In the genomic region with DNA sequence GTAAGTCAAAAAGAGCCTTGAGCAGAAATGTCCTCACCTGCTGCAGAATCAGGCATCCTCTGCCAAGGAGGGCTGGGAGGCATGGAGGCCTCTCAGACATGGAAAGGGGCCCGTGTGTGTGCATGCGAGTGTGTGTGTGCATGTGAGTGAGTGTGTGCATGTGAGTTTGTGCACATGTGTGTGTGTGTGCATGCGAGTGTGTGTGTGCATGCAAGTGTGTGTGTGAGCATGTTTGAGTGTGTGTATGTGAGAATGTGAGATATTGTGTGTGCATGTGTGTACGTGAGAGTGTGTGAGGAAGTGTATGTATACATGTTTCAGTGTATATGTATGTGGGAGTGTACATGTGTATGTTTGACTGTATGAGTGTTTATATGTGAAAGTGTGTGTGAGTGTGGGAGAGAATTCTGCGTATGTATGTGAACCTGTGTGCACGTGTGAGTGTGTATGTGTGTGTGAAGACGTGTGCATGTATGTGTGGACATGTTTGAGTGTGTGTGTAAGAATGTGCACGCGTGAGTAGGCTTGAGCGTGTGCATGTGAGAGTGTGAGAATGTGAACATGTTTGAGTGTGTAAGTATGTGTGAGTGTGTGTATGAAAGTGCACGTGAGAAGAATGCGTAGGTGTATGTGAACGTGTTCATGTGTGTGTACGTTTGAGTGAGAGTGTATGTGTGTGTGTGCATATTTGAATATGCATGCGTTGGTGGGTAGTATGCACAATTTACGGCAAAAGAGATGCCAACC, we compare ENCODE assay signal across 18 cellular contexts.
A peak's percentile ranks its signal among the peaks of the same experiment; 100 is the strongest.
DNase-seq lines count a peak whose midpoint lies in the region; ATAC-seq, FAIRE-seq and TF ChIP-seq lines count a peak whose summit lies in the region.
"Had no signal": no experiment of that assay in that cellular context is flagged by ENCODE, and none has a peak within 500 bp of the region (broad histone marks: within the 10 kb centered on the region; RNA-seq: fewer than 3 reads in every experiment).

No MANE protein-coding gene starts in this region.

- TF ChIP-seq CTCF in IMR-90 (conservative IDR thresholded peaks at IDR 0.05; ENCODE audit: low read depth, low read length), result no peak
- TF ChIP-seq CTCF in GM12878 (IDR thresholded peaks at IDR 0.05 in 2 of 3, conservative IDR thresholded peaks at IDR 0.05 in 1 of 3; ENCODE audit: control insufficient read depth in 2 of 3, extremely low read depth in 1 of 3, insufficient read depth in 1 of 3, low read depth in 3 of 3, low read length in 3 of 3), result no peak
- no peak for TF ChIP-seq CTCF in smooth muscle cell (IDR thresholded peaks at IDR 0.05; ENCODE audit: borderline replicate concordance, insufficient read depth, poor library complexity, severe bottlenecking)
- TF ChIP-seq CTCF in foreskin fibroblast (IDR thresholded peaks at IDR 0.05; ENCODE audit: low read depth, low read length), result no peak

- peak overlapping the region; percentile 88 for H4K91ac ChIP-seq in IMR-90 (ENCODE audit: insufficient read depth, low read depth, low read length)

- dilution Hi-C loops in IMR-90 (cut with HindIII; ENCODE audit: low sequenced_read_pairs, unreplicated experiment), result no loop called here

- in situ Hi-C loops in IMR-90 (cut with MboI; ENCODE audit: low sequenced_read_pairs), result no loop called here
- in situ Hi-C loops in GM12878 (cut with MboI), result no loop called here

- peak overlapping the region; percentile 97 for H2AK5ac ChIP-seq in IMR-90 (ENCODE audit: low read depth, low read length)

- no TSS peak for BruUV-seq in IMR-90 (replicated peaks; lab: Mats Ljungman, UMichigan)
- BruUV-seq in GM12878 (replicated peaks; lab: Mats Ljungman, UMichigan), result no TSS peak

- POLR2A ChIA-PET in IMR-90 (lab: Charles Lee; ENCODE audit: unreplicated experiment) (no interaction called here), GM12878 (lab: Charles Lee) (no interaction called here)

- H3K9me3 ChIP-seq in IMR-90 (ENCODE audit: control insufficient read depth, insufficient read depth, low read length) (no peaks in the 10 kb centered on the region), GM12878 (replicated peaks; ENCODE audit: control insufficient read depth, insufficient read depth, low read length) (no peaks in the 10 kb centered on the region; the same call in 2 of the 3 replicates), smooth muscle cell (replicated peaks; ENCODE audit: low read depth) (no peaks in the 10 kb centered on the region)
- H3K9me3 ChIP-seq: HAP-1 had no signal

- peak overlapping the region; percentile 72 for H2BK5ac ChIP-seq in IMR-90 (ENCODE audit: low read depth, low read length, poor library complexity, severe bottlenecking)

- H3K9ac ChIP-seq in IMR-90 (ENCODE audit: low read depth, low read length) (no peak overlapping the region), GM12878 (ENCODE audit: control insufficient read depth, insufficient read depth, low read length) (no peak overlapping the region), smooth muscle cell (ENCODE audit: low read depth) (peak overlapping the region; percentile 68)
- H3K9ac ChIP-seq: BLaER1 treated with 17β-estradiol and CSF1 and Interleukin-3, amounts not matched to agents 10 nM and 100 nM had no signal

- no peaks in the 10 kb centered on the region for H3K79me1 ChIP-seq in IMR-90 (ENCODE audit: low read depth in 1 of 2, low read length in 2 of 2)

- DNase-seq in Right ventricle myocardium inferior (ENCODE audit: missing footprints) (no peak), cardiac septum (ENCODE audit: low spot score) (no peak), IMR-90 (no peak), GM12878 (ENCODE audit: low read depth, low spot score) (no peak), smooth muscle cell (lab: John Stamatoyannopoulos, UW; ENCODE audit: unreplicated experiment) (no peak), foreskin fibroblast (no peak)
- no peak for DNase-seq in activated T-cell treated with anti-CD3 and anti-CD28 coated beads, Interleukin-2, amount 50 U/mL, for 4 hours
- DNase-seq: 8988T; AML-193; CD4-positive, CD25-positive, alpha-beta regulatory T cell; DMS53; GF-D8; GOT3; KBM-7 had no signal

- no peak overlapping the region for H3K56ac ChIP-seq in IMR-90 (ENCODE audit: extremely low read depth, insufficient read depth, low read length)

- H3K4me3 ChIP-seq in IMR-90 (ENCODE audit: insufficient read depth, low read depth, low read length), result no peak overlapping the region
- H3K4me3 ChIP-seq in GM12878, result no peak overlapping the region
- no peak overlapping the region for H3K4me3 ChIP-seq in smooth muscle cell
- H3K4me3 ChIP-seq in foreskin fibroblast (ENCODE audit: low read depth in 1 of 2, low read length in 2 of 2), result no peak overlapping the region
- H3K4me3 ChIP-seq: BLaER1 treated with 17β-estradiol and CSF1 and Interleukin-3, amounts not matched to agents 10 nM and 100 nM; HAP-1 had no signal

- H3K4me3 Mint-ChIP-seq in activated T-cell treated with anti-CD3 and anti-CD28 coated beads, Interleukin-2, amount 50 U/mL, for 4 hours, result no peak overlapping the region
- H3K4me3 Mint-ChIP-seq: CD4-positive, CD25-positive, alpha-beta regulatory T cell had no signal

- H2AFZ ChIP-seq in IMR-90 (replicated peaks; ENCODE audit: low read length, poor library complexity) (peak overlapping the region; percentile 52), GM12878 (ENCODE audit: control insufficient read depth, low read depth, low read length) (no peak overlapping the region), smooth muscle cell (ENCODE audit: low read depth) (no peak overlapping the region)

- H3K27me3 ChIP-seq in IMR-90 (ENCODE audit: control insufficient read depth, insufficient read depth, low read length) (no peaks in the 10 kb centered on the region), GM12878 (replicated peaks in 1 of 2; ENCODE audit: control insufficient read depth in 2 of 2, insufficient read depth in 2 of 2, low read length in 1 of 2) (no peaks in the 10 kb centered on the region), smooth muscle cell (ENCODE audit: low read depth) (no peaks in the 10 kb centered on the region)
- H3K27me3 ChIP-seq: BLaER1 treated with 17β-estradiol and CSF1 and Interleukin-3, amounts not matched to agents 10 nM and 100 nM had no signal

- no peaks in the 10 kb centered on the region for H3K36me3 ChIP-seq in IMR-90 (ENCODE audit: control insufficient read depth, insufficient read depth, low read length)
- H3K36me3 ChIP-seq in GM12878 (ENCODE audit: control insufficient read depth in 2 of 2, insufficient read depth in 2 of 2, low read length in 1 of 2), result no peaks in the 10 kb centered on the region
- no peaks in the 10 kb centered on the region for H3K36me3 ChIP-seq in smooth muscle cell (ENCODE audit: low read depth)
- H3K36me3 ChIP-seq: BLaER1 treated with 17β-estradiol and CSF1 and Interleukin-3, amounts not matched to agents 10 nM and 100 nM; HAP-1 had no signal

- peaks cover 16% of the 10 kb centered on the region for H3K9me1 ChIP-seq in IMR-90 (ENCODE audit: insufficient read depth, low read length)

- H3K79me2 ChIP-seq in GM12878 (ENCODE audit: control insufficient read depth, insufficient read depth, low read length), result no peaks in the 10 kb centered on the region
- H3K79me2 ChIP-seq in smooth muscle cell (ENCODE audit: low read depth), result no peaks in the 10 kb centered on the region

- H2BK15ac ChIP-seq in IMR-90 (ENCODE audit: low read depth, low read length), result peak overlapping the region; percentile 97

- intact Hi-C loops in Right ventricle myocardium inferior (cut with DNase I), result no loop called here
- intact Hi-C loops in cardiac septum (cut with DNase I), result no loop called here
- intact Hi-C loops in IMR-90 (cut with micrococcal nuclease), result loop anchor here (1.0 kb wide), 1 partner anchor 35 kb away; no protein-coding TSS in a partner anchor
- intact Hi-C loops in GM12878 (cut with micrococcal nuclease; ENCODE audit: unreplicated experiment), result no loop called here

- 98 to 100% methylated on average over 5 to 14 of the region's 16 CpGs for WGBS in IMR-90 (ENCODE audit: extremely low coverage in 2 of 2, insufficient read length in 1 of 2), 2 experiments
- WGBS in GM12878 (ENCODE audit: insufficient coverage, insufficient replicate concordance, low lambda C conversion rate, missing lambda C conversion rate), result 62% methylated on average over 16 of the region's 16 CpGs
- WGBS in smooth muscle cell (ENCODE audit: low lambda C conversion rate), result 96% methylated on average over 16 of the region's 16 CpGs

- H2BK20ac ChIP-seq in IMR-90 (ENCODE audit: low read depth, low read length), result peak overlapping the region; percentile 98

- H3K9me3 Mint-ChIP-seq in activated T-cell treated with anti-CD3 and anti-CD28 coated beads, Interleukin-2, amount 50 U/mL, for 4 hours, result no peaks in the 10 kb centered on the region

- H2AK9ac ChIP-seq in IMR-90 (replicated peaks; ENCODE audit: low read depth, low read length, poor library complexity), result peak overlapping the region; percentile 30

- H3K18ac ChIP-seq in IMR-90 (ENCODE audit: low read depth, low read length), result no peak overlapping the region

- ATAC-seq in Right ventricle myocardium inferior, result peak; percentile 17
- no peak for ATAC-seq in IMR-90 (ENCODE audit: low read depth)
- no peak for ATAC-seq in GM12878
- no peak for ATAC-seq in activated T-cell treated with anti-CD3 and anti-CD28 coated beads, Interleukin-2, amount 50 U/mL, for 4 hours
- ATAC-seq in HG02678 (IDR thresholded peaks at IDR 0.05; ENCODE audit: unreplicated experiment), result no peak

- CTCF ChIA-PET in IMR-90 (lab: Yijun Ruan, JAX), result no interaction called here
- CTCF ChIA-PET in GM12878 (lab: Yijun Ruan, JAX), result no interaction called here

- peaks cover 7% of the 10 kb centered on the region for H3K4me1 ChIP-seq in IMR-90 (ENCODE audit: control insufficient read depth, insufficient read depth, low read length)
- no peaks in the 10 kb centered on the region for H3K4me1 ChIP-seq in GM12878 (ENCODE audit: control insufficient read depth, insufficient read depth, low read length)
- no peaks in the 10 kb centered on the region for H3K4me1 ChIP-seq in smooth muscle cell (ENCODE audit: low read depth)
- H3K4me1 ChIP-seq: HAP-1 had no signal

- TF ChIP-seq EP300 in GM12878 (IDR thresholded peaks at IDR 0.05; ENCODE audit: borderline replicate concordance in 1 of 2, control insufficient read depth in 1 of 2, low read depth in 2 of 2, low read length in 2 of 2), result no peak

- SMC1A ChIA-PET in GM12878 (lab: Charles Lee; ENCODE audit: uncharacterized antibody, unreplicated experiment), result no interaction called here

- peaks cover 2% of the 10 kb centered on the region for H3K27me3 Mint-ChIP-seq in activated T-cell treated with anti-CD3 and anti-CD28 coated beads, Interleukin-2, amount 50 U/mL, for 4 hours (ENCODE audit: low read depth)
- H3K27me3 Mint-ChIP-seq: CD4-positive, CD25-positive, alpha-beta regulatory T cell had no signal

- H3K14ac ChIP-seq in IMR-90 (replicated peaks; ENCODE audit: low read depth, low read length), result peak overlapping the region; percentile 89

- TF ChIP-seq RAD21 in IMR-90 (IDR thresholded peaks at IDR 0.05; ENCODE audit: low read length) (no peak), GM12878 (IDR thresholded peaks at IDR 0.05; ENCODE audit: insufficient read depth, low read depth, low read length) (no peak)

- RAD21 ChIA-PET in GM12878 (lab: Charles Lee; ENCODE audit: unreplicated experiment), result no interaction called here

- H3K36me3 Mint-ChIP-seq in activated T-cell treated with anti-CD3 and anti-CD28 coated beads, Interleukin-2, amount 50 U/mL, for 4 hours (ENCODE audit: insufficient read depth), result no peaks in the 10 kb centered on the region
- H3K36me3 Mint-ChIP-seq: CD4-positive, CD25-positive, alpha-beta regulatory T cell had no signal

- TF ChIP-seq POLR2A in IMR-90 (IDR thresholded peaks at IDR 0.05; ENCODE audit: low read depth, low read length) (no peak), GM12878 (IDR thresholded peaks at IDR 0.05; ENCODE audit: low read depth, low read length) (no peak)

- H3F3A ChIP-seq in smooth muscle cell (ENCODE audit: low read depth), result peaks cover under 1% of the 10 kb centered on the region

- H4K8ac ChIP-seq in IMR-90 (ENCODE audit: low read depth in 2 of 2, low read length in 2 of 2), result peak overlapping the region; percentile 18 to 75; a peak in 1 of 4 replicates

- peak overlapping the region; percentile 93 for H2BK120ac ChIP-seq in IMR-90 (ENCODE audit: low read depth, low read length)

- H3K4me1 Mint-ChIP-seq in activated T-cell treated with anti-CD3 and anti-CD28 coated beads, Interleukin-2, amount 50 U/mL, for 4 hours (ENCODE audit: low read depth), result no peaks in the 10 kb centered on the region
- H3K4me1 Mint-ChIP-seq: CD4-positive, CD25-positive, alpha-beta regulatory T cell had no signal

- H3K4me2 ChIP-seq in IMR-90 (ENCODE audit: low read depth, low read length) (no peak overlapping the region), GM12878 (ENCODE audit: control insufficient read depth, insufficient read depth) (no peak overlapping the region), smooth muscle cell (peak overlapping the region; percentile 55)

- peak overlapping the region; percentile 81; the same call in 1 of the 2 replicates for H3K23ac ChIP-seq in IMR-90 (ENCODE audit: low read depth, low read length)

- FAIRE-seq in GM12878 (lab: Jason Lieb, UNC), result no peak
- FAIRE-seq: GM18507 had no signal

- no peak overlapping the region for H4K5ac ChIP-seq in IMR-90 (ENCODE audit: low read depth, low read length)

- H4K20me1 ChIP-seq in IMR-90 (ENCODE audit: insufficient read depth, low read length) (no peaks in the 10 kb centered on the region), GM12878 (ENCODE audit: control insufficient read depth, insufficient read depth) (no peaks in the 10 kb centered on the region), smooth muscle cell (ENCODE audit: low read depth) (no peaks in the 10 kb centered on the region)
- H4K20me1 ChIP-seq: BLaER1 treated with 17β-estradiol and CSF1 and Interleukin-3, amounts not matched to agents 10 nM and 100 nM had no signal

- no peak overlapping the region for H3K27ac ChIP-seq in IMR-90 (ENCODE audit: insufficient read depth, low read length)
- H3K27ac ChIP-seq in GM12878 (ENCODE audit: control insufficient read depth, insufficient read depth), result no peak overlapping the region
- peak overlapping the region; percentile 94 for H3K27ac ChIP-seq in smooth muscle cell (ENCODE audit: low read depth)
- H3K27ac ChIP-seq: BLaER1 treated with 17β-estradiol and CSF1 and Interleukin-3, amounts not matched to agents 10 nM and 100 nM had no signal

- peak overlapping the region; percentile 90 for H3K4ac ChIP-seq in IMR-90 (ENCODE audit: low read depth, low read length)
